7 cellular contexts compared by ENCODE assay signal in genomic region chr5:102866315-102866693, GRCh38.
DNase-seq lines count a peak whose midpoint lies in the region; ATAC-seq and TF ChIP-seq lines count a peak whose summit lies in the region.

No MANE protein-coding gene starts in this region.

- H3K36me3 ChIP-seq in GM23248 (ENCODE audit: low read depth) (peaks cover 4% of the 10 kb centered on the region; the same call in 1 of the 2 replicates), PC-3 (ENCODE audit: low read depth, low read length) (no peaks in the 10 kb centered on the region)

- H4K20me1 ChIP-seq in GM23248 (ENCODE audit: insufficient read depth) = no peaks in the 10 kb centered on the region
- 0 out of 2 replicates have a peak, but pooled peaks cover 3% of the 10 kb centered on the region for H4K20me1 ChIP-seq in PC-3 (ENCODE audit: low read length)

- H3K79me2 ChIP-seq in GM23248 (ENCODE audit: insufficient read depth) (peaks cover 64% of the 10 kb centered on the region), PC-3 (ENCODE audit: low read length) (no peaks in the 10 kb centered on the region)

- H3F3A ChIP-seq in GM23248 (ENCODE audit: insufficient read depth) (peaks cover 18% of the 10 kb centered on the region), PC-3 (ENCODE audit: low read length, unreplicated experiment) (no peaks in the 10 kb centered on the region)

- ATAC-seq in PC-3 (peak; percentile 17), left colon (no peak)

- no peaks in the 10 kb centered on the region for H3K9me3 ChIP-seq in GM23248 (ENCODE audit: low read depth)
- H3K9me3 ChIP-seq in PC-3 (ENCODE audit: low read length) = no peaks in the 10 kb centered on the region

- peak overlapping the region; percentile 89 for H3K4me3 Mint-ChIP-seq in neural crest cell

- H3K4me1 Mint-ChIP-seq in neural crest cell = peaks cover 22% of the 10 kb centered on the region

- H3K4me3 ChIP-seq in GM23248 (peak overlapping the region; percentile 76), PC-3 (ENCODE audit: low read length) (peak overlapping the region; percentile 87), epithelial cell of esophagus (ENCODE audit: low read length) (peak overlapping the region; percentile 59)

- no peaks in the 10 kb centered on the region for H3K27me3 ChIP-seq in GM23248 (replicated peaks; ENCODE audit: insufficient read depth)
- no peaks in the 10 kb centered on the region for H3K27me3 ChIP-seq in PC-3 (ENCODE audit: low read length)

- H3K27ac Mint-ChIP-seq in neural crest cell (ENCODE audit: unreplicated experiment) = peak overlapping the region; percentile 95

- H3K27ac ChIP-seq in GM23248 = peak overlapping the region; percentile 99
- H3K27ac ChIP-seq in PC-3 (ENCODE audit: low read length) = peak overlapping the region; percentile 58

- POLR2A ChIA-PET in PC-3 (lab: Charles Lee; ENCODE audit: unreplicated experiment) = interaction anchor here (0.6 kb wide), 1 partner anchor 11 kb away, joined by 3 read pairs; no protein-coding TSS in a partner anchor

- 1 to 2% methylated on average over 6 of the region's 6 CpGs for WGBS in GM23248 (ENCODE audit: low coverage in 1 of 2, low lambda C conversion rate in 2 of 2, missing lambda C conversion rate in 2 of 2), 2 experiments

- TF ChIP-seq CTCF in PC-3 (conservative IDR thresholded peaks at IDR 0.05; ENCODE audit: low read depth, low read length) (no peak), epithelial cell of esophagus (IDR thresholded peaks at IDR 0.05; ENCODE audit: insufficient read depth, low read depth, low read length, missing control alignments) (no peak), neural crest cell (conservative IDR thresholded peaks at IDR 0.05) (no peak)

- TSS peak; percentile 55 for BruUV-seq in PC-3 (replicated peaks; lab: Mats Ljungman, UMichigan)

- H3K4me2 ChIP-seq in GM23248 (ENCODE audit: unreplicated experiment) = peak overlapping the region; percentile 96
- H3K4me2 ChIP-seq in PC-3 (ENCODE audit: low read length) = peak overlapping the region; percentile 95

- in situ Hi-C loops in GM23248 (cut with MboI) = no loop called here

- H3K9ac ChIP-seq in GM23248 (peak overlapping the region; percentile 92), PC-3 (ENCODE audit: low read length) (peak overlapping the region; percentile 83)

- no peaks in the 10 kb centered on the region for H3K9me3 Mint-ChIP-seq in neural crest cell

- peak overlapping the region; percentile 88 for H2AFZ ChIP-seq in GM23248
- peak overlapping the region; percentile 90 for H2AFZ ChIP-seq in PC-3 (ENCODE audit: low read length)

- intact Hi-C loops in PC-3 (cut with micrococcal nuclease) (loop anchor here (5.0 kb wide), 2 partner anchors 1351 to 1476 kb away; no protein-coding TSS in a partner anchor), left colon (cut with DNase I, micrococcal nuclease) (no loop called here)

- peaks cover 8% of the 10 kb centered on the region for H3K36me3 Mint-ChIP-seq in neural crest cell (ENCODE audit: low read depth)

- H3K27me3 Mint-ChIP-seq in neural crest cell (ENCODE audit: low read depth) = no peaks in the 10 kb centered on the region

- CTCF ChIA-PET in PC-3 (lab: Charles Lee) = interaction anchor here (1.6 kb wide), 1 partner anchor 105 kb away, joined by 4 read pairs; no protein-coding TSS in a partner anchor

- peaks cover 35% of the 10 kb centered on the region for H3K4me1 ChIP-seq in GM23248 (ENCODE audit: insufficient read depth)
- peaks cover 22% of the 10 kb centered on the region for H3K4me1 ChIP-seq in PC-3 (ENCODE audit: insufficient read depth, low read length)

- DNase-seq in GM23248 (no peak), PC-3 (peak; percentile 31), epithelial cell of esophagus (ENCODE audit: low read depth) (no peak), neural crest cell (ENCODE audit: low read depth, low spot score) (no peak), RPMI8226 (no peak), left colon (no peak), NCI-H2081 (lab: John Stamatoyannopoulos, UW) (no peak)

- H3K9me2 ChIP-seq in GM23248 (ENCODE audit: insufficient read depth) (no peaks in the 10 kb centered on the region), PC-3 (replicated peaks; ENCODE audit: low read length) (no peaks in the 10 kb centered on the region)
